Comparison of ENCODE assay signal across 16 cellular contexts in the genomic region with DNA sequence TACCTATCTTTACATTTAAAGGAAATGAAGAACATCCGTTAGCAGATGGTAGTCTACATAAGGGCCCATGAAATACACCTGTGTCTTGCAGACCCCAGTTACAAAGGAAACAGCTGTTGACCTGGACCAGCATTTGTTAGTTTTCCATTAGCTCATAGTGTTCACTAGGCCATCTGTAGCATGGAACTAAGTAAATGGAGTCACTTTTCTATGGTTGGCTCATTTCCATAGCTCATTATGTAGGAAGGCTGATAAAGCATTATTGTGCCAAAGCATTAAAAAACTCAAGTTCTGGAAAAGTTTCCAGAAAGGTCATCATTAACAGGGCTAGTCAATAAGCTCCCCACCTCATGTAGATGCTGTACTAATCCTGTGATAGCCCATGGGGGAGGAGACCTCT.
DNase-seq lines count a peak whose midpoint lies in the region; ATAC-seq and FAIRE-seq lines count a peak whose summit lies in the region.
"Had no signal": no experiment of that assay in that cellular context is flagged by ENCODE, and none has a peak within 500 bp of the region (broad histone marks: within the 10 kb centered on the region; RNA-seq: fewer than 3 reads in every experiment).

No MANE protein-coding gene starts in this region.

- peaks cover 41% of the 10 kb centered on the region for H3K27me3 Mint-ChIP-seq in T-helper 17 cell

- H3K9me3 ChIP-seq in T-helper 17 cell (ENCODE audit: control insufficient read depth, low read length, poor library complexity, severe bottlenecking): no peaks in the 10 kb centered on the region
- H3K9me3 ChIP-seq: BE2C, Peyer's patch had no signal

- FAIRE-seq in islet of Langerhans (lab: Jason Lieb, UNC): peak; percentile 92

- DNase-seq in NCI-H1092 treated with DMSO at 0.1 percent for 48 hours (lab: John Stamatoyannopoulos, UW) (peak; percentile 66), NCI-H2081 (lab: John Stamatoyannopoulos, UW) (peak; percentile 7 to 61), NCI-H524 treated with DMSO at 0.1 percent for 48 hours (lab: John Stamatoyannopoulos, UW) (peak; percentile 50), T-helper 17 cell (no peak), NOMO-1 (lab: John Stamatoyannopoulos, UW; ENCODE audit: unreplicated experiment in 2 of 2) (no peak)
- no peak for DNase-seq in stimulated activated CD4-positive, alpha-beta T cell treated with anti-CD3 and anti-CD28 coated beads, Interleukin-2, amount 100 ng/mL, for 24 hours
- DNase-seq: BE2C; CD8-positive, alpha-beta T cell; EL; H7; KG1; NCI-H526 treated with DMSO at 0.1 percent for 48 hours; Peyer's patch; Right ventricle myocardium superior; T-helper 2 cell had no signal

- no peak overlapping the region for H3K4me3 Mint-ChIP-seq in T-helper 17 cell
- H3K4me3 Mint-ChIP-seq: CD8-positive, alpha-beta T cell had no signal

- peaks cover 2% of the 10 kb centered on the region for H3K36me3 Mint-ChIP-seq in T-helper 17 cell (ENCODE audit: low read depth)
- H3K36me3 Mint-ChIP-seq: CD8-positive, alpha-beta T cell had no signal

- H3K4me1 Mint-ChIP-seq in T-helper 17 cell: peaks cover 14% of the 10 kb centered on the region

- H3K27ac Mint-ChIP-seq in T-helper 17 cell: no peak overlapping the region
- H3K27ac Mint-ChIP-seq: CD8-positive, alpha-beta T cell had no signal

- ATAC-seq in T-helper 17 cell: no peak
- ATAC-seq: CD8-positive, alpha-beta T cell had no signal

Comparison
In these comparisons a context has a peak if more than half of its experiments do, and no peak if none do; other contexts are left out.
1. DNase-seq: peak in NCI-H1092 treated with DMSO at 0.1 percent for 48 hours (single experiment), NCI-H2081 (2 of 2) and NCI-H524 treated with DMSO at 0.1 percent for 48 hours (single experiment); none in stimulated activated CD4-positive, alpha-beta T cell treated with anti-CD3 and anti-CD28 coated beads, Interleukin-2, amount 100 ng/mL, for 24 hours (0 of 2), T-helper 17 cell (0 of 3) and NOMO-1 (0 of 2).